Comparison of ENCODE assay signal across 1 cellular context in the genomic region with DNA sequence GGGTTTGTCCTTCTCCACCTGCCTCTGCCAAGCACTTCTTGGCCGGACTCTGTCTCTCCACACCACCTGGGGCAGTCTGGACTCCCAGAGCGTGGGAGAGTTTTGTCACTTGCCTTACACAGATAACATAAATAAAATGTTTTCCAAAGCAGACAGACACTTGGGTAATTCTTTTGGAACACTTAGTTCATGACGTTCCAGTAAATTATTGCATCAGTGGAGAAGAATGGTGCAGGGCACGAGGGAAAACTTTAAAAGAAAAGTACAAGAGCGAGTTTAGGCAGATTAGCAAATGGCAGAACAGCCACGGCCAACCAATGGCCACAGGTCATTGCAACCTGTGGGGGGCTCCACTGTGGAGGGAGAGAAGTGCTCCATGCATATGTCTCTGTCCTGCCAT.
TF ChIP-seq lines count a peak whose summit lies in the region.

No MANE protein-coding gene starts in this region.

TF ChIP-seq in HepG2, 621 proteins besides CTCF, POLR2A, EP300 and RAD21 (continued from another document):
- TF ChIP-seq ZNF143 (CRISPR knock-in tag; IDR thresholded peaks at IDR 0.05) (no peak), TAF15 (IDR thresholded peaks at IDR 0.05; ENCODE audit: low read depth, low read length, poor library complexity, severe bottlenecking) (no peak), ZNF121 (CRISPR knock-in tag; IDR thresholded peaks at IDR 0.05) (no peak), XRCC5 (optimal IDR thresholded peaks at IDR 0.05; ENCODE audit: low read length) (no peak), POGZ (CRISPR knock-in tag; IDR thresholded peaks at IDR 0.05) (no peak), ZNF629 (CRISPR knock-in tag; conservative IDR thresholded peaks at IDR 0.05) (no peak), ELF4 (CRISPR knock-in tag; IDR thresholded peaks at IDR 0.05; ENCODE audit: borderline replicate concordance) (no peak), CAMTA2 (CRISPR knock-in tag; IDR thresholded peaks at IDR 0.05; ENCODE audit: borderline replicate concordance) (no peak), PHB2 (IDR thresholded peaks at IDR 0.05; ENCODE audit: partially characterized antibody) (no peak), SYNCRIP (IDR thresholded peaks at IDR 0.05; ENCODE audit: insufficient read depth, low read depth, low read length) (no peak), ZNF674 (CRISPR knock-in tag; IDR thresholded peaks at IDR 0.05; ENCODE audit: low read depth) (no peak), FLYWCH1 (CRISPR knock-in tag; IDR thresholded peaks at IDR 0.05) (no peak)
- TF ChIP-seq, protein P1, sequence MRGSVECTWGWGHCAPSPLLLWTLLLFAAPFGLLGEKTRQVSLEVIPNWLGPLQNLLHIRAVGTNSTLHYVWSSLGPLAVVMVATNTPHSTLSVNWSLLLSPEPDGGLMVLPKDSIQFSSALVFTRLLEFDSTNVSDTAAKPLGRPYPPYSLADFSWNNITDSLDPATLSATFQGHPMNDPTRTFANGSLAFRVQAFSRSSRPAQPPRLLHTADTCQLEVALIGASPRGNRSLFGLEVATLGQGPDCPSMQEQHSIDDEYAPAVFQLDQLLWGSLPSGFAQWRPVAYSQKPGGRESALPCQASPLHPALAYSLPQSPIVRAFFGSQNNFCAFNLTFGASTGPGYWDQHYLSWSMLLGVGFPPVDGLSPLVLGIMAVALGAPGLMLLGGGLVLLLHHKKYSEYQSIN (CRISPR knock-in tag; IDR thresholded peaks at IDR 0.05; ENCODE audit: borderline replicate concordance) = no peak
- TF ChIP-seq, protein P2, sequence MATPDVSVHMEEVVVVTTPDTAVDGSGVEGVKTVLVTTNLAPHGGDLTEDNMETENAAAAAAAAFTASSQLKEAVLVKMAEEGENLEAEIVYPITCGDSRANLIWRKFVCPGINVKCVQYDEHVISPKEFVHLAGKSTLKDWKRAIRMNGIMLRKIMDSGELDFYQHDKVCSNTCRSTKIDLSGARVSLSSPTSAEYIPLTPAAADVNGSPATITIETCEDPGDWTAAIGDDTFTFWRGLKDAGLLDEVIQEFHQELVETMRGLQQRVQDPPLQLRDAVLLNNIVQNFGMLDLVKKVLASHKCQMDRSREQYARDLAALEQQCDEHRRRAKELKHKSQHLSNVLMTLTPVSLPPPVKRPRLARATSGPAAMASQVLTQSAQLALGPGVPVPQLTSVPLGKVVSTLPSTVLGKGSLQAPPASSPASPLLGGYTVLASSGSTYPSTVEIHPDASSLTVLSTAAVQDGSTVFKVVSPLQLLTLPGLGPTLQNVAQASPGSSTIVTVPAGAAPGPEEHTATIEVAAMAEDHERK (CRISPR knock-in tag; IDR thresholded peaks at IDR 0.05; ENCODE audit: low read depth) = no peak
- TF ChIP-seq, protein P3, sequence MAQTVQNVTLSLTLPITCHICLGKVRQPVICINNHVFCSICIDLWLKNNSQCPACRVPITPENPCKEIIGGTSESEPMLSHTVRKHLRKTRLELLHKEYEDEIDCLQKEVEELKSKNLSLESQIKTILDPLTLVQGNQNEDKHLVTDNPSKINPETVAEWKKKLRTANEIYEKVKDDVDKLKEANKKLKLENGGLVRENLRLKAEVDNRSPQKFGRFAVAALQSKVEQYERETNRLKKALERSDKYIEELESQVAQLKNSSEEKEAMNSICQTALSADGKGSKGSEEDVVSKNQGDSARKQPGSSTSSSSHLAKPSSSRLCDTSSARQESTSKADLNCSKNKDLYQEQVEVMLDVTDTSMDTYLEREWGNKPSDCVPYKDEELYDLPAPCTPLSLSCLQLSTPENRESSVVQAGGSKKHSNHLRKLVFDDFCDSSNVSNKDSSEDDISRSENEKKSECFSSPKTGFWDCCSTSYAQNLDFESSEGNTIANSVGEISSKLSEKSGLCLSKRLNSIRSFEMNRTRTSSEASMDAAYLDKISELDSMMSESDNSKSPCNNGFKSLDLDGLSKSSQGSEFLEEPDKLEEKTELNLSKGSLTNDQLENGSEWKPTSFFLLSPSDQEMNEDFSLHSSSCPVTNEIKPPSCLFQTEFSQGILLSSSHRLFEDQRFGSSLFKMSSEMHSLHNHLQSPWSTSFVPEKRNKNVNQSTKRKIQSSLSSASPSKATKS (CRISPR knock-in tag; IDR thresholded peaks at IDR 0.05) = no peak
- TF ChIP-seq, protein P4, sequence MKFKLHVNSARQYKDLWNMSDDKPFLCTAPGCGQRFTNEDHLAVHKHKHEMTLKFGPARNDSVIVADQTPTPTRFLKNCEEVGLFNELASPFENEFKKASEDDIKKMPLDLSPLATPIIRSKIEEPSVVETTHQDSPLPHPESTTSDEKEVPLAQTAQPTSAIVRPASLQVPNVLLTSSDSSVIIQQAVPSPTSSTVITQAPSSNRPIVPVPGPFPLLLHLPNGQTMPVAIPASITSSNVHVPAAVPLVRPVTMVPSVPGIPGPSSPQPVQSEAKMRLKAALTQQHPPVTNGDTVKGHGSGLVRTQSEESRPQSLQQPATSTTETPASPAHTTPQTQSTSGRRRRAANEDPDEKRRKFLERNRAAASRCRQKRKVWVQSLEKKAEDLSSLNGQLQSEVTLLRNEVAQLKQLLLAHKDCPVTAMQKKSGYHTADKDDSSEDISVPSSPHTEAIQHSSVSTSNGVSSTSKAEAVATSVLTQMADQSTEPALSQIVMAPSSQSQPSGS (CRISPR knock-in tag; IDR thresholded peaks at IDR 0.05) = no peak
